Comparison of ENCODE assay signal across 18 cellular contexts in the genomic region with DNA sequence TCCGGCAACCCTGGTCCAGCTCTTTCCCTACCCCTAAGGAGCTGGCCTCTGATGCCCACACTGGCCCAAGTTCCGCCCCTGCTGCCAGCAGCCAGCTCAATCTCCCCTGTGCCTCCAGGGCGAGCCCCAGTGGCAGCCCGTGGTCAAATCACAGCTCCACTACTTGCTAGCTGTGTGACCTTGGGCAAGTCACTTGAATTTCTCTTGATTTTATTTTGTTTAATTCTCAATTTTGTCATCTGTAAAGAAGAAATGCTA.
"Had no signal": no experiment of that assay in that cellular context is flagged by ENCODE, and none has a peak within 500 bp of the region (broad histone marks: within the 10 kb centered on the region; RNA-seq: fewer than 3 reads in every experiment).

No MANE protein-coding gene starts in this region.

- H3K9me3 Mint-ChIP-seq: memory B cell; mesothelial cell of epicardium; stimulated activated naive B cell treated with anti-CD40 and anti-IgM and Interleukin-4, amounts not matched to agents 10 μg/mL and 1 μg/mL and 100 μg/mL, for 72 hours; stimulated activated naive CD8-positive, alpha-beta T cell treated with anti-CD3 and anti-CD28 coated beads, Interleukin-15, amount 100 ng/mL, for 72 hours had no signal

- ATAC-seq: stimulated activated naive B cell treated with anti-CD40 and anti-IgM and Interleukin-4, amounts not matched to agents 10 μg/mL and 1 μg/mL and 100 μg/mL, for 72 hours; stimulated activated naive CD8-positive, alpha-beta T cell treated with anti-CD3 and anti-CD28 coated beads, Interleukin-15, amount 100 ng/mL, for 72 hours had no signal

- H3K27ac ChIP-seq: lower lobe of right lung, ovary, thoracic aorta, transverse colon had no signal

- DNase-seq: effector memory CD4-positive, alpha-beta T cell; hippocampal formation; ovary; sigmoid colon; stimulated activated CD4-positive, alpha-beta T cell treated with anti-CD3 and anti-CD28 coated beads, Interleukin-2, amount 100 ng/mL, for 24 hours; stimulated activated CD4-positive, alpha-beta T cell treated with anti-CD3 and anti-CD28 coated beads, Interleukin-4, amount 100 ng/mL, for 4 hours; stimulated activated naive B cell treated with anti-CD40 and anti-IgM and Interleukin-4, amounts not matched to agents 10 μg/mL and 1 μg/mL and 100 μg/mL, for 72 hours; stimulated activated naive CD8-positive, alpha-beta T cell treated with anti-CD3 and anti-CD28 coated beads, Interleukin-15, amount 100 ng/mL, for 72 hours; transverse colon had no signal

- H3K4me1 Mint-ChIP-seq: stimulated activated naive CD8-positive, alpha-beta T cell treated with anti-CD3 and anti-CD28 coated beads, Interleukin-15, amount 100 ng/mL, for 72 hours had no signal

- H3K9me3 ChIP-seq: heart left ventricle, lower lobe of right lung, ovary, right atrium auricular region, sigmoid colon, thoracic aorta, transverse colon had no signal

- H3K36me3 Mint-ChIP-seq: memory B cell had no signal

- FAIRE-seq: endometrium, frontal cortex had no signal

- H3K27me3 Mint-ChIP-seq: stimulated activated naive B cell treated with anti-CD40 and anti-IgM and Interleukin-4, amounts not matched to agents 10 μg/mL and 1 μg/mL and 100 μg/mL, for 72 hours; stimulated activated naive CD8-positive, alpha-beta T cell treated with anti-CD3 and anti-CD28 coated beads, Interleukin-15, amount 100 ng/mL, for 72 hours had no signal

- H3K27me3 ChIP-seq: heart left ventricle, ovary, right atrium auricular region, sigmoid colon, transverse colon had no signal

- H3K36me3 ChIP-seq: ovary, transverse colon had no signal

- H3K4me3 ChIP-seq: heart left ventricle, lower lobe of right lung, ovary, right atrium auricular region, sigmoid colon, skin epidermis, thoracic aorta, transverse colon had no signal

- H3K4me3 Mint-ChIP-seq: memory B cell; mesothelial cell of epicardium; stimulated activated naive B cell treated with anti-CD40 and anti-IgM and Interleukin-4, amounts not matched to agents 10 μg/mL and 1 μg/mL and 100 μg/mL, for 72 hours; stimulated activated naive CD8-positive, alpha-beta T cell treated with anti-CD3 and anti-CD28 coated beads, Interleukin-15, amount 100 ng/mL, for 72 hours had no signal

- H3K27ac Mint-ChIP-seq: memory B cell; mesothelial cell of epicardium; stimulated activated naive B cell treated with anti-CD40 and anti-IgM and Interleukin-4, amounts not matched to agents 10 μg/mL and 1 μg/mL and 100 μg/mL, for 72 hours; stimulated activated naive CD8-positive, alpha-beta T cell treated with anti-CD3 and anti-CD28 coated beads, Interleukin-15, amount 100 ng/mL, for 72 hours had no signal
